Comparison of ENCODE assay signal across 1 cellular context in the genomic region with DNA sequence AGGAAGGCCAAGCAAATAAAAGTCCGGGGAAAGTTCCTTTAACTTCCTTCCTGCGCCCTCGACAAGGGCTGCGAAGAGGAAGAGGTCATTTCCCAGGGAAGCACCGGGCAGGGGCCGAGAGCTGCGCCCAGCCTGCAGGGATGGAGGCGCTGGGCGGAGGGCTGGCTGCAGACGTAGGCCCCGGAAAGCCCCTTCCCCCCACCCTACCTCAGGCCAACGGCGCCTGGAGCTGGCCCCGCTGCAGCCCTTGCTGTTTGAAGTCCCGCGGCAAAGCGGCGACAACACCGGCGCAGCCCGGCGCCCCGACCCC.
A peak's percentile ranks its signal among the peaks of the same experiment; 100 is the strongest.
TF ChIP-seq lines count a peak whose summit lies in the region.

No MANE protein-coding gene starts in this region.

TF ChIP-seq in GM12878, 131 proteins besides CTCF, POLR2A, EP300 and RAD21 (continued from another document and continues in another):
- TF ChIP-seq, protein P1, sequence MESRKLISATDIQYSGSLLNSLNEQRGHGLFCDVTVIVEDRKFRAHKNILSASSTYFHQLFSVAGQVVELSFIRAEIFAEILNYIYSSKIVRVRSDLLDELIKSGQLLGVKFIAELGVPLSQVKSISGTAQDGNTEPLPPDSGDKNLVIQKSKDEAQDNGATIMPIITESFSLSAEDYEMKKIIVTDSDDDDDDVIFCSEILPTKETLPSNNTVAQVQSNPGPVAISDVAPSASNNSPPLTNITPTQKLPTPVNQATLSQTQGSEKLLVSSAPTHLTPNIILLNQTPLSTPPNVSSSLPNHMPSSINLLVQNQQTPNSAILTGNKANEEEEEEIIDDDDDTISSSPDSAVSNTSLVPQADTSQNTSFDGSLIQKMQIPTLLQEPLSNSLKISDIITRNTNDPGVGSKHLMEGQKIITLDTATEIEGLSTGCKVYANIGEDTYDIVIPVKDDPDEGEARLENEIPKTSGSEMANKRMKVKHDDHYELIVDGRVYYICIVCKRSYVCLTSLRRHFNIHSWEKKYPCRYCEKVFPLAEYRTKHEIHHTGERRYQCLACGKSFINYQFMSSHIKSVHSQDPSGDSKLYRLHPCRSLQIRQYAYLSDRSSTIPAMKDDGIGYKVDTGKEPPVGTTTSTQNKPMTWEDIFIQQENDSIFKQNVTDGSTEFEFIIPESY (IDR thresholded peaks at IDR 0.05) = no peak
- TF ChIP-seq RELA (IDR thresholded peaks at IDR 0.05; ENCODE audit: borderline replicate concordance, partially characterized antibody) = peak; percentile 70
- TF ChIP-seq CHD2 (IDR thresholded peaks at IDR 0.05; ENCODE audit: borderline replicate concordance, low read depth, low read length) = no peak
- no peak for TF ChIP-seq CEBPZ (IDR thresholded peaks at IDR 0.05; ENCODE audit: low read depth, low read length)
- no peak for TF ChIP-seq ZNF217 (IDR thresholded peaks at IDR 0.05)
- no peak for TF ChIP-seq SMAD5 (IDR thresholded peaks at IDR 0.05; ENCODE audit: low read depth)
- TF ChIP-seq SMARCA5 (IDR thresholded peaks at IDR 0.05) = no peak
- no peak for TF ChIP-seq BACH1 (IDR thresholded peaks at IDR 0.05; ENCODE audit: borderline replicate concordance)
- no peak for TF ChIP-seq MYC (IDR thresholded peaks at IDR 0.05; ENCODE audit: insufficient read depth, insufficient read length, insufficient replicate concordance, low read length, severe bottlenecking)
- no peak for TF ChIP-seq POU2F2 (IDR thresholded peaks at IDR 0.05; ENCODE audit: borderline replicate concordance, low read depth, low read length)
- no peak for TF ChIP-seq TBL1XR1 (IDR thresholded peaks at IDR 0.05; ENCODE audit: low read depth, low read length)
- TF ChIP-seq SP1 (IDR thresholded peaks at IDR 0.05; ENCODE audit: low read depth, low read length) = no peak
- TF ChIP-seq ZNF622 (IDR thresholded peaks at IDR 0.05) = no peak
- TF ChIP-seq SPI1 (IDR thresholded peaks at IDR 0.05; ENCODE audit: borderline replicate concordance, insufficient read depth, low read depth, low read length) = peak; percentile 28; the same call in 1 of the 2 replicates
- no peak for TF ChIP-seq DPF2 (IDR thresholded peaks at IDR 0.05)
- no peak for TF ChIP-seq HDAC6 (IDR thresholded peaks at IDR 0.05; ENCODE audit: unreplicated experiment)
- TF ChIP-seq CBX5 (IDR thresholded peaks at IDR 0.05; ENCODE audit: low read depth) = no peak
- TF ChIP-seq CBX3 (IDR thresholded peaks at IDR 0.05; ENCODE audit: borderline replicate concordance, low read depth) = no peak
- no peak; the same call in 1 of the 2 replicates for TF ChIP-seq RUNX3 (IDR thresholded peaks at IDR 0.05; ENCODE audit: low read length)
- TF ChIP-seq BCL11A (IDR thresholded peaks at IDR 0.05; ENCODE audit: low read depth, low read length) = no peak
- TF ChIP-seq, protein P2, sequence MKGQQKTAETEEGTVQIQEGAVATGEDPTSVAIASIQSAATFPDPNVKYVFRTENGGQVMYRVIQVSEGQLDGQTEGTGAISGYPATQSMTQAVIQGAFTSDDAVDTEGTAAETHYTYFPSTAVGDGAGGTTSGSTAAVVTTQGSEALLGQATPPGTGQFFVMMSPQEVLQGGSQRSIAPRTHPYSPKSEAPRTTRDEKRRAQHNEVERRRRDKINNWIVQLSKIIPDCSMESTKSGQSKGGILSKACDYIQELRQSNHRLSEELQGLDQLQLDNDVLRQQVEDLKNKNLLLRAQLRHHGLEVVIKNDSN (IDR thresholded peaks at IDR 0.05; ENCODE audit: borderline replicate concordance, extremely low read length, insufficient read depth, low read depth, low read length) = no peak
- TF ChIP-seq, protein P3, sequence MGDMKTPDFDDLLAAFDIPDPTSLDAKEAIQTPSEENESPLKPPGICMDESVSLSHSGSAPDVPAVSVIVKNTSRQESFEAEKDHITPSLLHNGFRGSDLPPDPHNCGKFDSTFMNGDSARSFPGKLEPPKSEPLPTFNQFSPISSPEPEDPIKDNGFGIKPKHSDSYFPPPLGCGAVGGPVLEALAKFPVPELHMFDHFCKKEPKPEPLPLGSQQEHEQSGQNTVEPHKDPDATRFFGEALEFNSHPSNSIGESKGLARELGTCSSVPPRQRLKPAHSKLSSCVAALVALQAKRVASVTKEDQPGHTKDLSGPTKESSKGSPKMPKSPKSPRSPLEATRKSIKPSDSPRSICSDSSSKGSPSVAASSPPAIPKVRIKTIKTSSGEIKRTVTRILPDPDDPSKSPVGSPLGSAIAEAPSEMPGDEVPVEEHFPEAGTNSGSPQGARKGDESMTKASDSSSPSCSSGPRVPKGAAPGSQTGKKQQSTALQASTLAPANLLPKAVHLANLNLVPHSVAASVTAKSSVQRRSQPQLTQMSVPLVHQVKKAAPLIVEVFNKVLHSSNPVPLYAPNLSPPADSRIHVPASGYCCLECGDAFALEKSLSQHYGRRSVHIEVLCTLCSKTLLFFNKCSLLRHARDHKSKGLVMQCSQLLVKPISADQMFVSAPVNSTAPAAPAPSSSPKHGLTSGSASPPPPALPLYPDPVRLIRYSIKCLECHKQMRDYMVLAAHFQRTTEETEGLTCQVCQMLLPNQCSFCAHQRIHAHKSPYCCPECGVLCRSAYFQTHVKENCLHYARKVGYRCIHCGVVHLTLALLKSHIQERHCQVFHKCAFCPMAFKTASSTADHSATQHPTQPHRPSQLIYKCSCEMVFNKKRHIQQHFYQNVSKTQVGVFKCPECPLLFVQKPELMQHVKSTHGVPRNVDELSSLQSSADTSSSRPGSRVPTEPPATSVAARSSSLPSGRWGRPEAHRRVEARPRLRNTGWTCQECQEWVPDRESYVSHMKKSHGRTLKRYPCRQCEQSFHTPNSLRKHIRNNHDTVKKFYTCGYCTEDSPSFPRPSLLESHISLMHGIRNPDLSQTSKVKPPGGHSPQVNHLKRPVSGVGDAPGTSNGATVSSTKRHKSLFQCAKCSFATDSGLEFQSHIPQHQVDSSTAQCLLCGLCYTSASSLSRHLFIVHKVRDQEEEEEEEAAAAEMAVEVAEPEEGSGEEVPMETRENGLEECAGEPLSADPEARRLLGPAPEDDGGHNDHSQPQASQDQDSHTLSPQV (IDR thresholded peaks at IDR 0.05) = no peak
- TF ChIP-seq ZNF24 (IDR thresholded peaks at IDR 0.05) = no peak
- TF ChIP-seq SREBF1 (IDR thresholded peaks at IDR 0.05; ENCODE audit: low read length) = no peak
- TF ChIP-seq NFYA (IDR thresholded peaks at IDR 0.05; ENCODE audit: borderline replicate concordance, low read depth, low read length) = no peak
- no peak for TF ChIP-seq ATF7 (IDR thresholded peaks at IDR 0.05; ENCODE audit: low read depth)
- TF ChIP-seq ATF3 (IDR thresholded peaks at IDR 0.05; ENCODE audit: borderline replicate concordance, extremely low read depth, low read depth, low read length) = no peak
- no peak for TF ChIP-seq ZNF274 (IDR thresholded peaks at IDR 0.05; ENCODE audit: insufficient read depth, insufficient read length)
- no peak for TF ChIP-seq NKRF (conservative IDR thresholded peaks at IDR 0.05)
- TF ChIP-seq TAF1 (IDR thresholded peaks at IDR 0.05; ENCODE audit: borderline replicate concordance, low read depth, low read length) = no peak
- no peak for TF ChIP-seq TCF7 (IDR thresholded peaks at IDR 0.05; ENCODE audit: borderline replicate concordance)
- no peak for TF ChIP-seq MTA2 (IDR thresholded peaks at IDR 0.05; ENCODE audit: low read depth)
- TF ChIP-seq SREBF2 (IDR thresholded peaks at IDR 0.05; ENCODE audit: low read length) = no peak
- no peak for TF ChIP-seq ZBTB11 (CRISPR knock-in tag; IDR thresholded peaks at IDR 0.05)
- TF ChIP-seq POLR2AphosphoS2 (IDR thresholded peaks at IDR 0.05; ENCODE audit: low read depth, low read length) = no peak; the same call in 1 of the 2 replicates
- no peak for TF ChIP-seq TCF3 (IDR thresholded peaks at IDR 0.05; ENCODE audit: borderline replicate concordance, insufficient read depth, low read depth, low read length)
- peak in 1 of 2 experiments; percentile 14; a peak in 1 of 4 replicates for TF ChIP-seq ETV6 (conservative IDR thresholded peaks at IDR 0.05 in 1 of 2, IDR thresholded peaks at IDR 0.05 in 1 of 2; ENCODE audit: borderline replicate concordance in 1 of 2, low read depth in 1 of 2)
- no peak for TF ChIP-seq EZH2 (IDR thresholded peaks at IDR 0.05; ENCODE audit: borderline replicate concordance, control insufficient read depth, low read depth, low read length)
- TF ChIP-seq HSF1 (IDR thresholded peaks at IDR 0.05; ENCODE audit: low read depth, low read length) = no peak
- TF ChIP-seq HCFC1 (IDR thresholded peaks at IDR 0.05; ENCODE audit: low read length) = no peak
- no peak for TF ChIP-seq PAX8 (IDR thresholded peaks at IDR 0.05)
- TF ChIP-seq USF2 (IDR thresholded peaks at IDR 0.05; ENCODE audit: borderline replicate concordance, low read depth, low read length) = no peak
- TF ChIP-seq ZSCAN29 (IDR thresholded peaks at IDR 0.05) = no peak
- no peak for TF ChIP-seq TCF12 (IDR thresholded peaks at IDR 0.05; ENCODE audit: low read depth, low read length)
- 0 out of 2 replicates have a peak, but pooled peaks have one; percentile 25 for TF ChIP-seq SIN3A (IDR thresholded peaks at IDR 0.05; ENCODE audit: low read depth, low read length)
